In genomic region chr18:10526211-10526949, GRCh38 we compare ENCODE assay signal across 8 cellular contexts. TPM values are rescaled to one million over a fixed set of nuclear protein-coding genes. Genes with fewer than 3 reads are reported as not detected.
A peak's percentile ranks its signal among the peaks of the same experiment; 100 is the strongest.
DNase-seq lines count a peak whose midpoint lies in the region; ATAC-seq and TF ChIP-seq lines count a peak whose summit lies in the region.

No MANE protein-coding gene starts in this region.

- peaks cover 43% of the 10 kb centered on the region for H3K4me1 Mint-ChIP-seq in Calu3 (ENCODE audit: low read depth, unreplicated experiment)

- H3K27ac Mint-ChIP-seq in Calu3 (ENCODE audit: unreplicated experiment): peak overlapping the region; percentile 96

- no peak for TF ChIP-seq CTCF in Calu3 (IDR thresholded peaks at IDR 0.05; ENCODE audit: unreplicated experiment)
- no peak for TF ChIP-seq CTCF in astrocyte of the spinal cord (IDR thresholded peaks at IDR 0.05; ENCODE audit: low read depth, low read length)

- H3K27me3 Mint-ChIP-seq in Calu3 (ENCODE audit: unreplicated experiment): peaks cover 20% of the 10 kb centered on the region

- H3K36me3 Mint-ChIP-seq in Calu3 (ENCODE audit: insufficient read depth, unreplicated experiment): peaks cover 29% of the 10 kb centered on the region

- no peaks in the 10 kb centered on the region for H3K36me3 ChIP-seq in iPS-20b (ENCODE audit: insufficient read depth, low read depth, low read length)

- peak; percentile 67 for DNase-seq in Calu3
- peak; percentile 42 for DNase-seq in T follicular helper cell (ENCODE audit: low read depth)
- DNase-seq in astrocyte of the spinal cord (ENCODE audit: low read depth, low spot score): no peak
- peak; percentile 13 to 60 (median 33) for DNase-seq in stimulated activated CD4-positive, alpha-beta T cell treated with anti-CD3 and anti-CD28 coated beads, Interleukin-12 subunit alpha, Interleukin-12 subunit beta, amount 100 ng/mL, for 48 hours (ENCODE audit: low read depth in 2 of 3, low spot score in 1 of 3)
- DNase-seq in AML-193 (lab: John Stamatoyannopoulos, UW): no peak

- H3K9ac ChIP-seq in iPS-20b (ENCODE audit: low read depth, low read length): peak overlapping the region; percentile 90; the same call in 1 of the 2 replicates

- no TSS peak for BruUV-seq in Calu3 (replicated peaks; lab: Mats Ljungman, UMichigan)

- ATAC-seq in GM19438 (IDR thresholded peaks at IDR 0.05; ENCODE audit: low read depth, unreplicated experiment) (peak; percentile 71), HG03521 (IDR thresholded peaks at IDR 0.05; ENCODE audit: unreplicated experiment) (peak; percentile 60)

- CTCF ChIA-PET in Calu3 (lab: Charles Lee): interaction anchor here (0.6 kb wide), 2 partner anchors 282 to 286 kb away, joined by 4 read pairs; no protein-coding TSS in a partner anchor

- H3K9me3 Mint-ChIP-seq in Calu3 (ENCODE audit: low read depth, unreplicated experiment): no peaks in the 10 kb centered on the region

- H3K9me3 ChIP-seq in iPS-20b (ENCODE audit: insufficient read depth, low read depth, low read length): no peaks in the 10 kb centered on the region

- peak overlapping the region; percentile 89 for H3K4me3 Mint-ChIP-seq in Calu3 (ENCODE audit: low read depth, unreplicated experiment)

- peaks cover 10% of the 10 kb centered on the region for H3K4me1 ChIP-seq in iPS-20b (ENCODE audit: insufficient read depth, low read length)

- no peak overlapping the region for H3K27ac ChIP-seq in iPS-20b (ENCODE audit: low read length)

- H3K4me3 ChIP-seq in astrocyte of the spinal cord (ENCODE audit: low read depth, low read length) (peak overlapping the region; percentile 97), iPS-20b (ENCODE audit: low read length) (peak overlapping the region; percentile 99)

- in situ Hi-C loops in astrocyte of the spinal cord (cut with HindIII; ENCODE audit: low sequenced_read_pairs): no loop called here

- no peaks in the 10 kb centered on the region for H3K27me3 ChIP-seq in iPS-20b (ENCODE audit: insufficient read depth, low read length)

- intact Hi-C loops in Calu3 (cut with micrococcal nuclease; ENCODE audit: unreplicated experiment): no loop called here

RNA-seq across cellular contexts. Expression of gene NAPG, which starts 0.6 kb away (rescaled TPM):
- total RNA-seq in Calu3 (2022): 35.6 and 45.0 TPM in 2 replicates

Comparison
In these comparisons a context has a peak if more than half of its experiments do, and no peak if none do; other contexts are left out.
1. DNase-seq: peak in Calu3 (single experiment), T follicular helper cell (single experiment) and stimulated activated CD4-positive, alpha-beta T cell treated with anti-CD3 and anti-CD28 coated beads, Interleukin-12 subunit alpha, Interleukin-12 subunit beta, amount 100 ng/mL, for 48 hours (3 of 3); none in astrocyte of the spinal cord (single experiment) and AML-193 (0 of 2).